In the genomic region with DNA sequence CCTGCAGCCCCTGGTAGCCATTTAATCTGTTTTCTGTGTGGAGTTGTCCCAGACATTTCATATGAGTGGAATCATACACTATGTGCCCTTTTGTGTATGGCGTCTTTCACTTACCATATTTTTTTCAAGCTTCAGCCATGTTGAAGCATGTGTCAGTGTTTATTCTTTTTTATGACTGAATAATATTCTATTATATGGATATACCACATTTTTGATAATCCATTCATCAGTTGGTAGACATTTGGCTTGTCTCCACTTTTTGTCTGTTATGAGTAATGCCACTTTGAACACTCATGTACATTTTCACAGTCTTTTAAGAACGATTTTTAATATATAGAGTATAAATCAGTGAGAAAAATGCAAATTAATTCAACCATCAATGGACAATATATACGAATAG, we compare ENCODE assay signal across 35 cellular contexts.
"Had no signal": no experiment of that assay in that cellular context is flagged by ENCODE, and none has a peak within 500 bp of the region (broad histone marks: within the 10 kb centered on the region; RNA-seq: fewer than 3 reads in every experiment).

No MANE protein-coding gene starts in this region.

- H3K4me1 ChIP-seq: breast epithelium had no signal

- DNase-seq: activated CD4-positive, alpha-beta memory T cell treated with anti-CD3 and anti-CD28 coated beads, Interleukin-2, amount 10 ng/mL, durations not matched to agents 7 days and 5 days; activated CD4-positive, alpha-beta T cell treated with anti-CD3 and anti-CD28 coated beads for 1 hour; activated CD4-positive, alpha-beta T cell treated with anti-CD3 and anti-CD28 coated beads for 36 hours; activated CD4-positive, alpha-beta T cell treated with anti-CD3 and anti-CD28 coated beads for 48 hours; activated CD4-positive, alpha-beta T cell treated with anti-CD3 and anti-CD28 coated beads, Interleukin-2, amount 10 ng/mL, durations not matched to agents 7 days and 5 days; activated CD4-positive, alpha-beta T cell treated with anti-CD3 and anti-CD28 coated beads, Interleukin-2, amount 50 U/mL, for 48 hours; activated CD4-positive, CD25-positive, alpha-beta regulatory T cell; activated CD8-positive, alpha-beta memory T cell treated with anti-CD3 and anti-CD28 coated beads for 24 hours; activated CD8-positive, alpha-beta memory T cell treated with anti-CD3 and anti-CD28 coated beads, Interleukin-2, amount 10 ng/mL, durations not matched to agents 7 days and 5 days; activated CD8-positive, alpha-beta memory T cell treated with anti-CD3 and anti-CD28 coated beads, Interleukin-2, amount 50 U/mL, for 48 hours; activated CD8-positive, alpha-beta T cell treated with anti-CD3 and anti-CD28 coated beads, Interleukin-2, amount 10 ng/mL, durations not matched to agents 7 days and 5 days; activated effector memory CD4-positive, alpha-beta T cell treated with Interleukin-2 at 50 U/mL for 16 hours; activated gamma-delta T cell; activated naive CD4-positive, alpha-beta T cell treated with anti-CD3 and anti-CD28 coated beads, Interleukin-2, amount 10 ng/mL, durations not matched to agents 7 days and 5 days; activated naive CD4-positive, alpha-beta T cell treated with Interleukin-2 at 50 U/mL for 16 hours; activated naive CD8-positive, alpha-beta T cell treated with anti-CD3 and anti-CD28 coated beads, Interleukin-2, amount 10 ng/mL, durations not matched to agents 7 days and 5 days; activated T-cell treated with anti-CD3 and anti-CD28 coated beads, Interleukin-2, amount 50 U/mL, for 24 hours; activated T-cell treated with anti-CD3 and anti-CD28 coated beads, Interleukin-2, amount 50 U/mL, for 48 hours; adrenal gland; amniotic stem cell; aorta; body of pancreas; brain microvascular endothelial cell; central memory CD4-positive, alpha-beta T cell; T-helper 1 cell; T-helper 2 cell; T-helper 9 cell; WERI-Rb-1 had no signal

- H3K36me3 ChIP-seq: adrenal gland, brain microvascular endothelial cell, breast epithelium had no signal

- H3K4me3 ChIP-seq: adrenal gland, body of pancreas, breast epithelium had no signal

- H3K4me3 Mint-ChIP-seq: activated CD4-positive, alpha-beta memory T cell treated with anti-CD3 and anti-CD28 coated beads, Interleukin-2, amount 10 ng/mL, durations not matched to agents 7 days and 5 days; activated CD4-positive, alpha-beta T cell treated with anti-CD3 and anti-CD28 coated beads for 36 hours; activated CD4-positive, alpha-beta T cell treated with anti-CD3 and anti-CD28 coated beads, Interleukin-2, amount 10 ng/mL, durations not matched to agents 7 days and 5 days; activated CD8-positive, alpha-beta memory T cell treated with anti-CD3 and anti-CD28 coated beads, Interleukin-2, amount 10 ng/mL, durations not matched to agents 7 days and 5 days; activated CD8-positive, alpha-beta T cell treated with anti-CD3 and anti-CD28 coated beads, Interleukin-2, amount 10 ng/mL, durations not matched to agents 7 days and 5 days; activated naive CD4-positive, alpha-beta T cell treated with anti-CD3 and anti-CD28 coated beads, Interleukin-2, amount 10 ng/mL, durations not matched to agents 7 days and 5 days; activated naive CD4-positive, alpha-beta T cell treated with anti-CD3 and anti-CD28 coated beads, Interleukin-2, amount 50 U/mL, for 24 hours; activated naive CD8-positive, alpha-beta T cell; activated naive CD8-positive, alpha-beta T cell treated with anti-CD3 and anti-CD28 coated beads, Interleukin-2, amount 10 ng/mL, durations not matched to agents 7 days and 5 days; activated T-cell treated with anti-CD3 and anti-CD28 coated beads, Interleukin-2, amount 50 U/mL, for 24 hours; T-helper 1 cell treated with Interleukin-12 subunit alpha and Interleukin-12 subunit beta and Interleukin-4 antibody, amounts not matched to agents 30 μg/mL and 1 μg/mL, for 36 hours; T-helper 2 cell treated with Interferon-gamma antibody and Interleukin-4, amounts not matched to agents 5 μg/mL and 100 μg/mL, for 36 hours; WTC11 had no signal

- H3K27me3 ChIP-seq: adrenal gland, body of pancreas, brain microvascular endothelial cell, breast epithelium had no signal

- ATAC-seq: activated CD4-positive, alpha-beta T cell treated with anti-CD3 and anti-CD28 coated beads for 36 hours; activated CD4-positive, CD25-positive, alpha-beta regulatory T cell treated with anti-CD3 and anti-CD28 coated beads, Interleukin-2, amount 50 U/mL, for 24 hours; activated CD8-positive, alpha-beta memory T cell treated with anti-CD3 and anti-CD28 coated beads, Interleukin-2, amount 10 ng/mL, durations not matched to agents 7 days and 5 days; activated CD8-positive, alpha-beta T cell treated with anti-CD3 and anti-CD28 coated beads, Interleukin-2, amount 10 ng/mL, durations not matched to agents 7 days and 5 days; body of pancreas; WTC11 had no signal

- H3K4me1 Mint-ChIP-seq: activated CD4-positive, alpha-beta memory T cell treated with anti-CD3 and anti-CD28 coated beads, Interleukin-2, amount 10 ng/mL, durations not matched to agents 7 days and 5 days; activated CD8-positive, alpha-beta memory T cell treated with anti-CD3 and anti-CD28 coated beads, Interleukin-2, amount 10 ng/mL, durations not matched to agents 7 days and 5 days; activated naive CD4-positive, alpha-beta T cell treated with anti-CD3 and anti-CD28 coated beads, Interleukin-2, amount 10 ng/mL, durations not matched to agents 7 days and 5 days; WTC11 had no signal

- H3K27me3 Mint-ChIP-seq: activated CD4-positive, alpha-beta memory T cell treated with anti-CD3 and anti-CD28 coated beads, Interleukin-2, amount 10 ng/mL, durations not matched to agents 7 days and 5 days; activated CD4-positive, alpha-beta T cell treated with anti-CD3 and anti-CD28 coated beads for 36 hours; activated CD4-positive, alpha-beta T cell treated with anti-CD3 and anti-CD28 coated beads, Interleukin-2, amount 10 ng/mL, durations not matched to agents 7 days and 5 days; activated CD8-positive, alpha-beta memory T cell treated with anti-CD3 and anti-CD28 coated beads, Interleukin-2, amount 10 ng/mL, durations not matched to agents 7 days and 5 days; activated naive CD4-positive, alpha-beta T cell treated with anti-CD3 and anti-CD28 coated beads, Interleukin-2, amount 10 ng/mL, durations not matched to agents 7 days and 5 days; activated naive CD4-positive, alpha-beta T cell treated with anti-CD3 and anti-CD28 coated beads, Interleukin-2, amount 50 U/mL, for 24 hours; activated naive CD8-positive, alpha-beta T cell; activated naive CD8-positive, alpha-beta T cell treated with anti-CD3 and anti-CD28 coated beads, Interleukin-2, amount 10 ng/mL, durations not matched to agents 7 days and 5 days; activated T-cell treated with anti-CD3 and anti-CD28 coated beads, Interleukin-2, amount 50 U/mL, for 24 hours had no signal

- H3K27ac ChIP-seq: adrenal gland, body of pancreas, brain microvascular endothelial cell, breast epithelium, WERI-Rb-1 had no signal

- H3K27ac Mint-ChIP-seq: activated CD4-positive, alpha-beta memory T cell treated with anti-CD3 and anti-CD28 coated beads, Interleukin-2, amount 10 ng/mL, durations not matched to agents 7 days and 5 days; activated CD4-positive, alpha-beta T cell treated with anti-CD3 and anti-CD28 coated beads for 36 hours; activated CD4-positive, alpha-beta T cell treated with anti-CD3 and anti-CD28 coated beads, Interleukin-2, amount 10 ng/mL, durations not matched to agents 7 days and 5 days; activated CD8-positive, alpha-beta memory T cell treated with anti-CD3 and anti-CD28 coated beads, Interleukin-2, amount 10 ng/mL, durations not matched to agents 7 days and 5 days; activated CD8-positive, alpha-beta T cell treated with anti-CD3 and anti-CD28 coated beads, Interleukin-2, amount 10 ng/mL, durations not matched to agents 7 days and 5 days; activated naive CD4-positive, alpha-beta T cell treated with anti-CD3 and anti-CD28 coated beads, Interleukin-2, amount 10 ng/mL, durations not matched to agents 7 days and 5 days; activated naive CD4-positive, alpha-beta T cell treated with anti-CD3 and anti-CD28 coated beads, Interleukin-2, amount 50 U/mL, for 24 hours; activated naive CD8-positive, alpha-beta T cell; activated naive CD8-positive, alpha-beta T cell treated with anti-CD3 and anti-CD28 coated beads, Interleukin-2, amount 10 ng/mL, durations not matched to agents 7 days and 5 days; activated T-cell treated with anti-CD3 and anti-CD28 coated beads, Interleukin-2, amount 50 U/mL, for 24 hours; T-helper 1 cell treated with Interleukin-12 subunit alpha and Interleukin-12 subunit beta and Interleukin-4 antibody, amounts not matched to agents 30 μg/mL and 1 μg/mL, for 36 hours; T-helper 2 cell treated with Interferon-gamma antibody and Interleukin-4, amounts not matched to agents 5 μg/mL and 100 μg/mL, for 36 hours; WTC11 had no signal

- H3K9me3 ChIP-seq: adrenal gland, body of pancreas, breast epithelium had no signal
